In the genomic region with DNA sequence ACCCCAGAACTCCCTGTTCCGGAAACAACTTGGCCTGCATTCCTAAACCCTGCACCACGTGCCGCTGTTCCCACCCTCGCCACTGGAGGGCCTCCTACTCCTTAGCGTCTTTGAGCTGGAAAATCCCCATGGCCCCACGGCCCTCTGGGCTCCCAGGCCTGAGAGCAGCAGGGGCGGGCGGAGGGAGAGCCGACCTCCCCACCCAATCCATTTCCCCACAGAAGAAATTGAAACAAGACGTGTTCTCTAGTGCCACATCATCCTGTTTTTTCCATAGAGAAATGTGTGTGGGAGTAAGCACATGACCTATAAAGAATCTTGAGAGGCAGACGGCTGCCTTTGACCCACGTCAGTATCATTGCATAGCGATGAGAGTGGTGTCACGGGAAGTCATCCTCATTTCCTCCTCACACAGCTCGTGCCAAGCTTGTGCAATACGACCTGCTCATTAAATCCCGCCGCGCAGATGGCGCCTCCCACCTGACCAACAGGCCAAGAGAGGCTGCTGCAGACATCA, we compare ENCODE assay signal across 8 cellular contexts.
DNase-seq lines count a peak whose midpoint lies in the region; ATAC-seq and TF ChIP-seq lines count a peak whose summit lies in the region.

No MANE protein-coding gene starts in this region.

- peak; percentile 27 to 62 for TF ChIP-seq CTCF in suprapubic skin (IDR thresholded peaks at IDR 0.05)

- peaks cover 3% of the 10 kb centered on the region for H3K4me1 ChIP-seq in suprapubic skin

- in situ Hi-C loops in G401 (cut with HindIII; ENCODE audit: low sequenced_read_pairs) = no loop called here

- DNase-seq in G401 (ENCODE audit: low spot score) (peak; percentile 4), NCI-H187 treated with DMSO at 0.1 percent for 48 hours (lab: John Stamatoyannopoulos, UW) (peak; percentile 2), astrocyte of the hippocampus (ENCODE audit: low read depth, low spot score) (peak; percentile 58), iPS-NIHi11 (ENCODE audit: low spot score) (peak; percentile 65), suprapubic skin (ENCODE audit: low spot score in 2 of 2) (peak; percentile 92 to 95)
- DNase-seq in effector CD8-positive, alpha-beta T cell (lab: John Stamatoyannopoulos, UW) = no peak
- DNase-seq in activated T-cell treated with anti-CD3 and anti-CD28 coated beads, Interleukin-2, amount 50 U/mL, for 1 hour = no peak

- no peaks in the 10 kb centered on the region for H3K9me3 ChIP-seq in suprapubic skin

- peak overlapping the region; percentile 37 for H3K27ac ChIP-seq in suprapubic skin

- H3K4me3 ChIP-seq in suprapubic skin = peak overlapping the region; percentile 8

- H3K36me3 ChIP-seq in suprapubic skin = no peaks in the 10 kb centered on the region

- TF ChIP-seq EP300 in suprapubic skin (IDR thresholded peaks at IDR 0.05) = peak; percentile 53

- no peak for ATAC-seq in HG03135 (IDR thresholded peaks at IDR 0.05; ENCODE audit: unreplicated experiment)

- no peak for TF ChIP-seq POLR2A in suprapubic skin (IDR thresholded peaks at IDR 0.05)

- no peaks in the 10 kb centered on the region for H3K27me3 ChIP-seq in suprapubic skin

- 25% methylated on average over 18 of the region's 20 CpGs for WGBS in suprapubic skin

Comparison
In these comparisons a context has a peak if more than half of its experiments do, and no peak if none do; other contexts are left out.
1. DNase-seq: peak in G401 (single experiment), NCI-H187 treated with DMSO at 0.1 percent for 48 hours (single experiment), astrocyte of the hippocampus (single experiment), iPS-NIHi11 (single experiment) and suprapubic skin (2 of 2); none in effector CD8-positive, alpha-beta T cell (single experiment) and activated T-cell treated with anti-CD3 and anti-CD28 coated beads, Interleukin-2, amount 50 U/mL, for 1 hour (single experiment).